1 cellular context compared by ENCODE assay signal in genomic region chrX:73852467-73852866, GRCh38.
TF ChIP-seq lines count a peak whose summit lies in the region.

XIST (minus strand) TSS chrX:73852714.

TF ChIP-seq in K562, 482 proteins besides CTCF, POLR2A, EP300 and RAD21 (continued from another document):
- TF ChIP-seq, protein P1, sequence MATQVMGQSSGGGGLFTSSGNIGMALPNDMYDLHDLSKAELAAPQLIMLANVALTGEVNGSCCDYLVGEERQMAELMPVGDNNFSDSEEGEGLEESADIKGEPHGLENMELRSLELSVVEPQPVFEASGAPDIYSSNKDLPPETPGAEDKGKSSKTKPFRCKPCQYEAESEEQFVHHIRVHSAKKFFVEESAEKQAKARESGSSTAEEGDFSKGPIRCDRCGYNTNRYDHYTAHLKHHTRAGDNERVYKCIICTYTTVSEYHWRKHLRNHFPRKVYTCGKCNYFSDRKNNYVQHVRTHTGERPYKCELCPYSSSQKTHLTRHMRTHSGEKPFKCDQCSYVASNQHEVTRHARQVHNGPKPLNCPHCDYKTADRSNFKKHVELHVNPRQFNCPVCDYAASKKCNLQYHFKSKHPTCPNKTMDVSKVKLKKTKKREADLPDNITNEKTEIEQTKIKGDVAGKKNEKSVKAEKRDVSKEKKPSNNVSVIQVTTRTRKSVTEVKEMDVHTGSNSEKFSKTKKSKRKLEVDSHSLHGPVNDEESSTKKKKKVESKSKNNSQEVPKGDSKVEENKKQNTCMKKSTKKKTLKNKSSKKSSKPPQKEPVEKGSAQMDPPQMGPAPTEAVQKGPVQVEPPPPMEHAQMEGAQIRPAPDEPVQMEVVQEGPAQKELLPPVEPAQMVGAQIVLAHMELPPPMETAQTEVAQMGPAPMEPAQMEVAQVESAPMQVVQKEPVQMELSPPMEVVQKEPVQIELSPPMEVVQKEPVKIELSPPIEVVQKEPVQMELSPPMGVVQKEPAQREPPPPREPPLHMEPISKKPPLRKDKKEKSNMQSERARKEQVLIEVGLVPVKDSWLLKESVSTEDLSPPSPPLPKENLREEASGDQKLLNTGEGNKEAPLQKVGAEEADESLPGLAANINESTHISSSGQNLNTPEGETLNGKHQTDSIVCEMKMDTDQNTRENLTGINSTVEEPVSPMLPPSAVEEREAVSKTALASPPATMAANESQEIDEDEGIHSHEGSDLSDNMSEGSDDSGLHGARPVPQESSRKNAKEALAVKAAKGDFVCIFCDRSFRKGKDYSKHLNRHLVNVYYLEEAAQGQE (CRISPR knock-in tag; IDR thresholded peaks at IDR 0.05; ENCODE audit: low read depth): no peak
- TF ChIP-seq SUPT5H (IDR thresholded peaks at IDR 0.05) (peak; percentile 79), ZNF449 (CRISPR knock-in tag; IDR thresholded peaks at IDR 0.05) (no peak), RBFOX2 (IDR thresholded peaks at IDR 0.05; ENCODE audit: low read depth, low read length) (peak; percentile 28; the same call in 1 of the 2 replicates), TAF1 (IDR thresholded peaks at IDR 0.05; ENCODE audit: control insufficient read depth, extremely low read depth, insufficient read depth, low read length, severe bottlenecking) (peak; percentile 98), ARNT (IDR thresholded peaks at IDR 0.05) (0 out of 4 replicates have a peak, but pooled peaks of 1 of the 2 experiments have one; percentile 35), PHF8 (IDR thresholded peaks at IDR 0.05; ENCODE audit: borderline replicate concordance, low read length) (peak; percentile 17; the same call in 1 of the 2 replicates)
- TF ChIP-seq, protein P2, sequence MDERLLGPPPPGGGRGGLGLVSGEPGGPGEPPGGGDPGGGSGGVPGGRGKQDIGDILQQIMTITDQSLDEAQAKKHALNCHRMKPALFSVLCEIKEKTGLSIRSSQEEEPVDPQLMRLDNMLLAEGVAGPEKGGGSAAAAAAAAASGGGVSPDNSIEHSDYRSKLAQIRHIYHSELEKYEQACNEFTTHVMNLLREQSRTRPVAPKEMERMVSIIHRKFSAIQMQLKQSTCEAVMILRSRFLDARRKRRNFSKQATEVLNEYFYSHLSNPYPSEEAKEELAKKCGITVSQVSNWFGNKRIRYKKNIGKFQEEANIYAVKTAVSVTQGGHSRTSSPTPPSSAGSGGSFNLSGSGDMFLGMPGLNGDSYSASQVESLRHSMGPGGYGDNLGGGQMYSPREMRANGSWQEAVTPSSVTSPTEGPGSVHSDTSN (CRISPR knock-in tag; IDR thresholded peaks at IDR 0.05; ENCODE audit: low read depth): no peak
- TF ChIP-seq, protein P2 (tag; conservative IDR thresholded peaks at IDR 0.05; ENCODE audit: low read depth): peak; percentile 52
